Comparison of ENCODE assay signal across 8 cellular contexts in genomic region chr13:42041017-42041683, GRCh38. TPM values are rescaled to one million over a fixed set of nuclear protein-coding genes. Genes with fewer than 3 reads are reported as not detected.
A peak's percentile ranks its signal among the peaks of the same experiment; 100 is the strongest.
DNase-seq lines count a peak whose midpoint lies in the region; ATAC-seq and TF ChIP-seq lines count a peak whose summit lies in the region.

No MANE protein-coding gene starts in this region.

- H3K36me3 ChIP-seq in BE2C, result no peaks in the 10 kb centered on the region
- H3K36me3 ChIP-seq in NT2/D1 (ENCODE audit: insufficient read depth, insufficient read length, low read length), result no peaks in the 10 kb centered on the region

- no peaks in the 10 kb centered on the region for H3K9me3 ChIP-seq in BE2C
- peaks cover 2% of the 10 kb centered on the region; the same call in 1 of the 2 replicates for H3K9me3 ChIP-seq in NT2/D1 (ENCODE audit: insufficient read depth, low read length)

- H3K4me1 ChIP-seq in BE2C (no peaks in the 10 kb centered on the region; the same call in 1 of the 2 replicates), NT2/D1 (ENCODE audit: insufficient read depth, insufficient read length) (no peaks in the 10 kb centered on the region)

- ATAC-seq in GM18909 (IDR thresholded peaks at IDR 0.05; ENCODE audit: poor library complexity, unreplicated experiment) (peak; percentile 38), HG03135 (IDR thresholded peaks at IDR 0.05; ENCODE audit: unreplicated experiment) (peak; percentile 4), omental fat pad (ENCODE audit: low FRiP score) (peak; percentile 44), HG03378 (IDR thresholded peaks at IDR 0.05; ENCODE audit: unreplicated experiment) (no peak)

- H3K4me3 ChIP-seq in BE2C (ENCODE audit: low read depth, low read length) (peak overlapping the region; percentile 82), NT2/D1 (ENCODE audit: insufficient read length, low read depth) (peak overlapping the region; percentile 60)

- TF ChIP-seq CTCF in BE2C (IDR thresholded peaks at IDR 0.05; ENCODE audit: low read depth, low read length), result no peak
- TF ChIP-seq CTCF in omental fat pad (IDR thresholded peaks at IDR 0.05), result no peak

- H3K27me3 ChIP-seq in BE2C (no peaks in the 10 kb centered on the region), NT2/D1 (ENCODE audit: insufficient read depth, insufficient read length) (peaks cover 58% of the 10 kb centered on the region)

- peak; percentile 58 for DNase-seq in BE2C
- no peak for DNase-seq in NT2/D1 (ENCODE audit: low read depth, low spot score)
- peak; percentile 52 for DNase-seq in activated naive CD4-positive, alpha-beta T cell treated with anti-CD3 and anti-CD28 coated beads, Interleukin-2, amount 50 U/mL, for 16 hours
- peak; percentile 64 for DNase-seq in glomerular visceral epithelial cell (ENCODE audit: extremely low spot score)
- no peak for DNase-seq in omental fat pad (ENCODE audit: low spot score)

- H3K9ac ChIP-seq in NT2/D1 (ENCODE audit: insufficient read length, low read depth), result peak overlapping the region; percentile 80

RNA-seq across cellular contexts. Expression of gene DGKH, which starts 7.3 kb away (rescaled TPM):
- polyA plus RNA-seq in BE2C (2012; ENCODE audit: insufficient read depth, insufficient read length, low read depth), result 0.56 TPM
- total RNA-seq in omental fat pad, result 10 to 100 TPM in 3 of 4 donors, 1 to 10 TPM in 1; 9.7 to 24.7 (median 17.6) TPM

Comparison
In these comparisons a context has a peak if more than half of its experiments do, and no peak if none do; other contexts are left out.
1. DNase-seq: peak in BE2C (single experiment), activated naive CD4-positive, alpha-beta T cell treated with anti-CD3 and anti-CD28 coated beads, Interleukin-2, amount 50 U/mL, for 16 hours (single experiment) and glomerular visceral epithelial cell (single experiment); none in NT2/D1 (single experiment) and omental fat pad (single experiment).